ENCODE assay signal across 18 cellular contexts in genomic region chr13:23740002-23740401, GRCh38.
"Had no signal": no experiment of that assay in that cellular context is flagged by ENCODE, and none has a peak within 500 bp of the region (broad histone marks: within the 10 kb centered on the region; RNA-seq: fewer than 3 reads in every experiment).

No MANE protein-coding gene starts in this region.

- H3K27ac ChIP-seq: right lobe of liver, stomach, testis, WERI-Rb-1 had no signal

- DNase-seq: activated CD4-positive, alpha-beta T cell treated with anti-CD3 and anti-CD28 coated beads for 1 hour; activated CD4-positive, alpha-beta T cell treated with anti-CD3 and anti-CD28 coated beads, Interleukin-2, amount 50 U/mL, for 4 hours; activated gamma-delta T cell; effector CD4-positive, alpha-beta T cell; hippocampal formation; mammary epithelial cell; right lobe of liver; stimulated activated CD4-positive, alpha-beta T cell treated with anti-CD3 and anti-CD28 coated beads, Interleukin-4, amount 100 ng/mL, for 1 hour; stomach; testis; upper lobe of left lung; WERI-Rb-1 had no signal

- H3K4me3 ChIP-seq: right lobe of liver, smooth muscle cell, stomach, testis, upper lobe of left lung had no signal

- H3K27ac Mint-ChIP-seq: activated naive CD8-positive, alpha-beta T cell; progenitor cell of endocrine pancreas; stimulated activated effector memory CD8-positive, alpha-beta T cell treated with anti-CD3 and anti-CD28 coated beads, Interleukin-12 subunit alpha, Interleukin-12 subunit beta, amount 100 ng/mL, for 72 hours had no signal

- H3K9me3 Mint-ChIP-seq: neural crest cell; stimulated activated effector memory CD8-positive, alpha-beta T cell treated with anti-CD3 and anti-CD28 coated beads, Interleukin-12 subunit alpha, Interleukin-12 subunit beta, amount 100 ng/mL, for 72 hours had no signal

- ATAC-seq: left lobe of liver; stimulated activated effector memory CD8-positive, alpha-beta T cell treated with anti-CD3 and anti-CD28 coated beads, Interleukin-12 subunit alpha, Interleukin-12 subunit beta, amount 100 ng/mL, for 72 hours had no signal

- H3K27me3 Mint-ChIP-seq: activated naive CD8-positive, alpha-beta T cell; progenitor cell of endocrine pancreas had no signal

- H3K4me3 Mint-ChIP-seq: activated naive CD8-positive, alpha-beta T cell; neural crest cell; stimulated activated effector memory CD8-positive, alpha-beta T cell treated with anti-CD3 and anti-CD28 coated beads, Interleukin-12 subunit alpha, Interleukin-12 subunit beta, amount 100 ng/mL, for 72 hours had no signal
